Comparison of ENCODE assay signal across 8 cellular contexts in genomic region chr4:145179201-145179860, GRCh38. TPM values are rescaled to one million over a fixed set of nuclear protein-coding genes. Genes with fewer than 3 reads are reported as not detected.
DNase-seq lines count a peak whose midpoint lies in the region; ATAC-seq and TF ChIP-seq lines count a peak whose summit lies in the region.

No MANE protein-coding gene starts in this region.

- peak overlapping the region; percentile 91 for H3K27ac ChIP-seq in KOPT-K1 (ENCODE audit: low read depth, low read length, poor library complexity, severe bottlenecking)
- peak overlapping the region; percentile 85 for H3K27ac ChIP-seq in caudate nucleus (ENCODE audit: low read depth, low read length)

- peak overlapping the region; percentile 69 for H3K4me3 ChIP-seq in kidney epithelial cell (ENCODE audit: low read depth, low read length)

- peak; percentile 15 for DNase-seq in GF-D8 (lab: John Stamatoyannopoulos, UW)
- DNase-seq in activated CD4-positive, CD25-positive, alpha-beta regulatory T cell treated with anti-CD3 and anti-CD28 coated beads, Interleukin-2, amount 50 U/mL, for 16 hours (ENCODE audit: low read depth, low spot score), result peak; percentile 56
- DNase-seq in caudate nucleus (lab: John Stamatoyannopoulos, UW), result peak in 57 of 61 donors; percentile 5 to 83 (median 45)
- no peak for DNase-seq in kidney epithelial cell (ENCODE audit: low read depth)
- DNase-seq in stimulated activated CD4-positive, alpha-beta T cell treated with anti-CD3 and anti-CD28 coated beads, Interleukin-1b, Interleukin-23, amount 100 ng/mL, for 1 hour (ENCODE audit: low read depth in 2 of 2), result peak; percentile 27 to 58
- no peak for DNase-seq in 8988T

- no peaks in the 10 kb centered on the region for H3K27me3 ChIP-seq in kidney epithelial cell (ENCODE audit: control insufficient read depth, insufficient read depth, low read length)

- peak; percentile 47 for ATAC-seq in GM21737 (IDR thresholded peaks at IDR 0.05; ENCODE audit: unreplicated experiment)

- no peaks in the 10 kb centered on the region for H3K9me3 ChIP-seq in KOPT-K1 (ENCODE audit: insufficient read depth, low read length, poor library complexity, severe bottlenecking)

- TF ChIP-seq CTCF in kidney epithelial cell (IDR thresholded peaks at IDR 0.05; ENCODE audit: insufficient read depth, low read length, poor library complexity, severe bottlenecking), result no peak

- peaks cover 8% of the 10 kb centered on the region for H3K36me3 ChIP-seq in KOPT-K1 (ENCODE audit: insufficient read depth, low read length)
- no peaks in the 10 kb centered on the region for H3K36me3 ChIP-seq in kidney epithelial cell (ENCODE audit: control insufficient read depth, insufficient read depth, low read length)

RNA-seq across cellular contexts. Expression of gene OTUD4, which starts 1.1 kb away (rescaled TPM):
- 28.1 and 33.7 TPM in 2 replicates for total RNA-seq in kidney epithelial cell

Comparison
In these comparisons a context has a peak if more than half of its experiments do, and no peak if none do; other contexts are left out.
1. DNase-seq: peak in GF-D8 (single experiment), activated CD4-positive, CD25-positive, alpha-beta regulatory T cell treated with anti-CD3 and anti-CD28 coated beads, Interleukin-2, amount 50 U/mL, for 16 hours (single experiment), caudate nucleus (57 of 61) and stimulated activated CD4-positive, alpha-beta T cell treated with anti-CD3 and anti-CD28 coated beads, Interleukin-1b, Interleukin-23, amount 100 ng/mL, for 1 hour (2 of 2); none in kidney epithelial cell (single experiment) and 8988T (single experiment).